21 cellular contexts compared by ENCODE assay signal in the genomic region with DNA sequence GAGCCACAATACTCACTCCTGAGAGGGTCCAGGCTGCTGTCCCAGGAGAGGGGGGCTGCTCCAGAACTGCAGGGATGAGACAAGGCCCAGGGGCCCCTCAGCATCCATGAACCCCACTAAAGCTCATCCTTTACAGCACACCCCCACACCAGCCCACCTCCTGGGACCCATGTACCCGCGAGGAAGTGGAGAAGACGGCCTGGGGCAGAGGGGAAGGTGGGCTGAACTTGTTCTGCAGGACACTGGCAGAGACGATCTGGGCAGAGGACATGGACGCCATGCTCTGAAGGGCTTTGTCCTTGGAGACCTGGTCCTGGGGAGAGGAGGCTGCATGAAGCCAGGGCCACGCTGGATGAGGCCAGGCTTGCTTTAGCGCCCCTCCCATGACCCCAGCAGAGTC. TPM values are rescaled to one million over a fixed set of nuclear protein-coding genes. Genes with fewer than 3 reads are reported as not detected.
DNase-seq lines count a peak whose midpoint lies in the region; ATAC-seq, FAIRE-seq and TF ChIP-seq lines count a peak whose summit lies in the region.
"Had no signal": no experiment of that assay in that cellular context is flagged by ENCODE, and none has a peak within 500 bp of the region (broad histone marks: within the 10 kb centered on the region; RNA-seq: fewer than 3 reads in every experiment).

No MANE protein-coding gene starts in this region.

- no peak overlapping the region for H3K4me2 ChIP-seq in astrocyte (ENCODE audit: low read length)

- POLR2A ChIA-PET in RWPE1 (lab: Yijun Ruan, JAX; ENCODE audit: low non-redundant PET), result interaction anchor here (0.9 kb wide), 1 partner anchor 18 kb away, joined by 5 read pairs; a partner anchor contains a TSS
- POLR2A ChIA-PET in naive thymus-derived CD4-positive, alpha-beta T cell (lab: Charles Lee), result interaction anchor here (1.5 kb wide), 1 partner anchor 10 kb away, joined by 7 read pairs; a partner anchor contains a TSS

- no peak for TF ChIP-seq CTCF in RWPE1 (conservative IDR thresholded peaks at IDR 0.05; ENCODE audit: low read depth)
- TF ChIP-seq CTCF in RWPE2 (IDR thresholded peaks at IDR 0.05; ENCODE audit: poor library complexity, severe bottlenecking), result no peak
- TF ChIP-seq CTCF in astrocyte (IDR thresholded peaks at IDR 0.05; ENCODE audit: insufficient read depth, low read depth, low read length), result no peak
- TF ChIP-seq CTCF in neural crest cell (conservative IDR thresholded peaks at IDR 0.05), result no peak

- H3K4me3 ChIP-seq in RWPE2 (ENCODE audit: severe bottlenecking) (no peak overlapping the region), astrocyte (ENCODE audit: insufficient read depth, low read depth, low read length) (no peak overlapping the region)
- no peak overlapping the region for H3K4me3 ChIP-seq in naive thymus-derived CD4-positive, alpha-beta T cell (ENCODE audit: low read length)

- ATAC-seq in RWPE2 (ENCODE audit: low read depth), result no peak
- no peak for ATAC-seq in naive thymus-derived CD4-positive, alpha-beta T cell

- H3K9me3 Mint-ChIP-seq in astrocyte (ENCODE audit: unreplicated experiment) (no peaks in the 10 kb centered on the region), neural crest cell (no peaks in the 10 kb centered on the region)
- H3K9me3 Mint-ChIP-seq in naive thymus-derived CD4-positive, alpha-beta T cell, result no peaks in the 10 kb centered on the region
- H3K9me3 Mint-ChIP-seq: CD4-positive, alpha-beta memory T cell had no signal

- H3K4me3 Mint-ChIP-seq in astrocyte (ENCODE audit: unreplicated experiment) (no peak overlapping the region), neural crest cell (peak overlapping the region; percentile 23)
- no peak overlapping the region for H3K4me3 Mint-ChIP-seq in naive thymus-derived CD4-positive, alpha-beta T cell
- H3K4me3 Mint-ChIP-seq: CD4-positive, alpha-beta memory T cell had no signal

- H3K27ac ChIP-seq in RWPE1 (peak overlapping the region; percentile 94), RWPE2 (ENCODE audit: poor library complexity, severe bottlenecking) (no peak overlapping the region), astrocyte (ENCODE audit: low read depth, low read length) (no peak overlapping the region)
- H3K27ac ChIP-seq in naive thymus-derived CD4-positive, alpha-beta T cell (ENCODE audit: low read depth, low read length), result no peak overlapping the region

- H3K36me3 ChIP-seq in RWPE2 (ENCODE audit: low read depth) (peaks cover 43% of the 10 kb centered on the region), astrocyte (ENCODE audit: insufficient read depth, low read length) (peaks cover 12% of the 10 kb centered on the region)
- H3K36me3 ChIP-seq in naive thymus-derived CD4-positive, alpha-beta T cell (ENCODE audit: control insufficient read depth in 2 of 3, insufficient read depth in 3 of 3, low read length in 3 of 3), result peaks cover under 1 to 2% (median under 1%) of the 10 kb centered on the region in 3 experiments

- H3K79me2 ChIP-seq in astrocyte (ENCODE audit: insufficient read depth, low read length), result peaks cover 13% of the 10 kb centered on the region

- H3K4me1 ChIP-seq in RWPE2 (ENCODE audit: insufficient read depth, poor library complexity, severe bottlenecking) (no peaks in the 10 kb centered on the region), astrocyte (ENCODE audit: insufficient read depth, low read length) (no peaks in the 10 kb centered on the region)
- H3K4me1 ChIP-seq in naive thymus-derived CD4-positive, alpha-beta T cell (ENCODE audit: control insufficient read depth in 2 of 2, insufficient read depth in 2 of 2, low read length in 2 of 2), result no peaks in the 10 kb centered on the region

- CTCF ChIA-PET in RWPE1 (lab: Yijun Ruan, JAX), result interaction anchor here (0.6 kb wide), 1 partner anchor 180 kb away, joined by 3 read pairs; no protein-coding TSS in a partner anchor
- CTCF ChIA-PET in naive thymus-derived CD4-positive, alpha-beta T cell (lab: Charles Lee), result no interaction called here

- peaks cover 79% of the 10 kb centered on the region for H4K20me1 ChIP-seq in astrocyte (ENCODE audit: insufficient read depth, low read length)

- no peaks in the 10 kb centered on the region for H3K9me3 ChIP-seq in RWPE2 (ENCODE audit: severe bottlenecking)
- H3K9me3 ChIP-seq in astrocyte (ENCODE audit: insufficient read depth, low read depth, low read length), result no peaks in the 10 kb centered on the region
- H3K9me3 ChIP-seq in naive thymus-derived CD4-positive, alpha-beta T cell (ENCODE audit: control insufficient read depth in 2 of 3, low read length in 3 of 3), result no peaks in the 10 kb centered on the region

- peak overlapping the region; percentile 26 for H3K27ac Mint-ChIP-seq in astrocyte (ENCODE audit: unreplicated experiment)
- no peak overlapping the region for H3K27ac Mint-ChIP-seq in neural crest cell (ENCODE audit: unreplicated experiment)
- H3K27ac Mint-ChIP-seq in naive thymus-derived CD4-positive, alpha-beta T cell, result no peak overlapping the region

- DNase-seq in RWPE1 (ENCODE audit: low spot score) (no peak), RWPE2 (ENCODE audit: low spot score) (peak; percentile 51), astrocyte (ENCODE audit: low read depth) (no peak), neural crest cell (ENCODE audit: low read depth, low spot score) (no peak), RPMI8226 (no peak), OCI-M1 (lab: John Stamatoyannopoulos, UW) (no peak), foreskin melanocyte (no peak)
- no peak for DNase-seq in naive thymus-derived CD4-positive, alpha-beta T cell
- DNase-seq: C1 segment of cervical spinal cord, Calu3, COR-L47, GOT3, H7, HCEC 1CT had no signal

- no peak overlapping the region for H2AFZ ChIP-seq in astrocyte (ENCODE audit: low read depth, low read length)

- intact Hi-C loops in naive thymus-derived CD4-positive, alpha-beta T cell (cut with micrococcal nuclease), result no loop called here

- H3K27me3 ChIP-seq in RWPE2 (ENCODE audit: insufficient read depth, poor library complexity, severe bottlenecking) (no peaks in the 10 kb centered on the region), astrocyte (ENCODE audit: insufficient read depth, low read length) (no peaks in the 10 kb centered on the region)
- no peaks in the 10 kb centered on the region for H3K27me3 ChIP-seq in naive thymus-derived CD4-positive, alpha-beta T cell (ENCODE audit: control insufficient read depth in 2 of 2, insufficient read depth in 2 of 2, low read length in 2 of 2)

- H3K9ac ChIP-seq in astrocyte (ENCODE audit: low read length), result no peak overlapping the region

- H3K36me3 Mint-ChIP-seq in astrocyte (ENCODE audit: low read depth, unreplicated experiment) (peaks cover 19% of the 10 kb centered on the region), neural crest cell (ENCODE audit: low read depth) (no peaks in the 10 kb centered on the region)
- no peaks in the 10 kb centered on the region for H3K36me3 Mint-ChIP-seq in naive thymus-derived CD4-positive, alpha-beta T cell

- H3K27me3 Mint-ChIP-seq in astrocyte (ENCODE audit: low read depth, unreplicated experiment) (no peaks in the 10 kb centered on the region), neural crest cell (ENCODE audit: low read depth) (peaks cover 9% of the 10 kb centered on the region)
- peaks cover 0 to 2% (median 0%) of the 10 kb centered on the region in 5 donors for H3K27me3 Mint-ChIP-seq in naive thymus-derived CD4-positive, alpha-beta T cell

- H3K4me1 Mint-ChIP-seq in astrocyte (ENCODE audit: low read depth, unreplicated experiment), result no peaks in the 10 kb centered on the region
- H3K4me1 Mint-ChIP-seq in neural crest cell, result peaks cover 26% of the 10 kb centered on the region
- H3K4me1 Mint-ChIP-seq in naive thymus-derived CD4-positive, alpha-beta T cell, result peaks cover 0 to 10% (median 0%) of the 10 kb centered on the region in 7 donors
- H3K4me1 Mint-ChIP-seq: CD4-positive, alpha-beta memory T cell had no signal

- no peak for FAIRE-seq in astrocyte (lab: Jason Lieb, UNC)
- FAIRE-seq: G401.6, GM12892 had no signal

RNA-seq across cellular contexts. Expression of a gene that starts 10.1 kb away (rescaled TPM):
- total RNA-seq in astrocyte, result 818 and 887 TPM in 2 replicates
- 1,717 and 1,733 TPM in 2 replicates for total RNA-seq in neural crest cell
- 1,000 to 10,000 TPM; 1,380 to 2,381 (median 2,302) TPM for total RNA-seq in naive thymus-derived CD4-positive, alpha-beta T cell
- 1,000 to 10,000 TPM; 1,203 to 1,279 TPM for polyA plus RNA-seq in naive thymus-derived CD4-positive, alpha-beta T cell

RNA-seq across cellular contexts. Expression of a gene that starts 18.6 kb away (rescaled TPM):
- total RNA-seq in astrocyte (73.3 and 75.5 TPM in 2 replicates), neural crest cell (18.0 and 19.2 TPM in 2 replicates)
- total RNA-seq in naive thymus-derived CD4-positive, alpha-beta T cell, result under 1 TPM in 3 of 5 experiments, not detected in 2; 0.16 to 0.27 (median 0.24) TPM
- under 1 TPM in 1 of 2 donors, not detected in 1; 0.10 TPM for polyA plus RNA-seq in naive thymus-derived CD4-positive, alpha-beta T cell

RNA-seq across cellular contexts. Expression of a gene that starts 26.1 kb away (rescaled TPM):
- 2.9 and 3.1 TPM in 2 replicates for total RNA-seq in astrocyte
- 18.8 and 20.4 TPM in 2 replicates for total RNA-seq in neural crest cell
- 10 to 100 TPM in 1 of 5 experiments, 1 to 10 TPM in 4; 3.1 to 12.0 (median 6.4) TPM for total RNA-seq in naive thymus-derived CD4-positive, alpha-beta T cell
- 1 to 10 TPM; 3.4 to 7.5 TPM for polyA plus RNA-seq in naive thymus-derived CD4-positive, alpha-beta T cell

RNA-seq across cellular contexts. Expression of a gene that starts 34.4 kb away (rescaled TPM):
- not detected in 2 replicates for total RNA-seq in astrocyte
- not detected in 2 replicates for total RNA-seq in neural crest cell
- not detected for total RNA-seq in naive thymus-derived CD4-positive, alpha-beta T cell
- polyA plus RNA-seq in naive thymus-derived CD4-positive, alpha-beta T cell, result not detected
- total RNA-seq: A172; A673; Calu3; CD4-positive, alpha-beta memory T cell; Daoy had no signal
- polyA plus RNA-seq: BJ; CD4-positive, alpha-beta memory T cell had no signal

Comparison
In these comparisons a context has a peak if more than half of its experiments do, and no peak if none do; other contexts are left out.
1. RNA of a gene that starts 18.6 kb away (total RNA-seq): 73.3 to 75.5 TPM in astrocyte and 18.0 to 19.2 TPM in neural crest cell; 0.16 to 0.27 TPM in naive thymus-derived CD4-positive, alpha-beta T cell; every median in the first group is over 10 times any median in the second.